1 cellular context compared by ENCODE assay signal in genomic region chr1:2641381-2642130, GRCh38.
TF ChIP-seq lines count a peak whose summit lies in the region.

No MANE protein-coding gene starts in this region.

TF ChIP-seq in GM12878, 131 proteins besides CTCF, POLR2A, EP300 and RAD21:
- TF ChIP-seq CEBPZ (IDR thresholded peaks at IDR 0.05; ENCODE audit: low read depth, low read length) (no peak), FOXM1 (IDR thresholded peaks at IDR 0.05; ENCODE audit: low read depth, low read length) (no peak), NFYA (IDR thresholded peaks at IDR 0.05; ENCODE audit: borderline replicate concordance, low read depth, low read length) (no peak), REST (IDR thresholded peaks at IDR 0.05; ENCODE audit: low read depth, low read length) (no peak), PKNOX1 (IDR thresholded peaks at IDR 0.05) (no peak), SIX5 (IDR thresholded peaks at IDR 0.05; ENCODE audit: low read depth, low read length, severe bottlenecking) (no peak), MXI1 (IDR thresholded peaks at IDR 0.05; ENCODE audit: low read depth, low read length) (no peak)
